Comparison of ENCODE assay signal across 8 cellular contexts in the genomic region with DNA sequence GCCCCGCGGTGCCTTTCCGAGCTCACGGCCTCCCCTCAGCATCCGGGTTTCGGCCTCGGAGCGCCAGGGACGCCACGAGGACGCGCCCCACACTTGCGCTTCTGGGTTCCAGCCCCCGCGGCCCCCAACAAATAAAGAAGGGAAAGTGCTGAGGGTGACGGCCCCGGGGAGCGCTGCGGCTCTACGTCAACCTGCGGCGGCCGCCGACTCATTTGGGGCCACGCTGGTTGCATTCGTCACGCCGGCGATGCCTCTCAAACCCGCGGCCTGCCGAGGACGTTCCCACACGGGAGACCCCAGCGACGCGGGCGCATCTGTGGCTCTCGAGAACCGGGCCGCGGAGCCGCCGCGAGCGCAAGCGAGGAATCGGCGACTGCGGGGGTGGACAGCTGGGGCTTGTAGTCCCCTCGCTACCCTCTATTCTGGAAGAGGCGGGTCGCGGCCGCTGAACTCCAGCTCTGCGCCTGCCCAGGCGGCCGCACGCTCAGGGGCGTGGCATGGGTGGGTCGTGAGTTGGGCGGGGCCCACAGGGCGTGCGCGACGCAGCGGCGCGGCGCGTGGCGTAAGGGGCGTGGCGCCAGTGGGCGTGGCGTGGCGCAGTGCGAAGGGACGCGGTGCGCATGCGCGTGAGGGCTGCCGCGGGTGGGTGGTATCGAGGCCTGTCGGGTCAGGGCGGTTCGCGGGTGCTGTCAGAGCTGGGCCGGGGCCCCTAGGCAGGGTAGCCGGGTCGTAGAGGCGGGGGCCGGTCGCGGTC. TPM values are rescaled to one million over a fixed set of nuclear protein-coding genes. Genes with fewer than 3 reads are reported as not detected.
A peak's percentile ranks its signal among the peaks of the same experiment; 100 is the strongest.
DNase-seq lines count a peak whose midpoint lies in the region; ATAC-seq and TF ChIP-seq lines count a peak whose summit lies in the region.

A gene with protein sequence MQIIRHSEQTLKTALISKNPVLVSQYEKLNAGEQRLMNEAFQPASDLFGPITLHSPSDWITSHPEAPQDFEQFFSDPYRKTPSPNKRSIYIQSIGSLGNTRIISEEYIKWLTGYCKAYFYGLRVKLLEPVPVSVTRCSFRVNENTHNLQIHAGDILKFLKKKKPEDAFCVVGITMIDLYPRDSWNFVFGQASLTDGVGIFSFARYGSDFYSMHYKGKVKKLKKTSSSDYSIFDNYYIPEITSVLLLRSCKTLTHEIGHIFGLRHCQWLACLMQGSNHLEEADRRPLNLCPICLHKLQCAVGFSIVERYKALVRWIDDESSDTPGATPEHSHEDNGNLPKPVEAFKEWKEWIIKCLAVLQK (plus strand): TSS at position 599 of the 754 bp plus-strand sequence. CDS start 2,145 bp downstream, outside the sequence.

- H3K36me3 ChIP-seq in CD8-positive, alpha-beta memory T cell (ENCODE audit: insufficient read depth, low read length): peaks cover 8% of the 10 kb centered on the region
- peaks cover 5% of the 10 kb centered on the region for H3K36me3 ChIP-seq in ectodermal cell (ENCODE audit: control insufficient read depth, insufficient read depth, low read length)
- peaks cover 20% of the 10 kb centered on the region for H3K36me3 ChIP-seq in lower lobe of right lung

- DNase-seq in CD8-positive, alpha-beta memory T cell: peak; percentile 95 to 99 (median 98)
- DNase-seq in GM20000 (ENCODE audit: low spot score) (peak; percentile 94), HS-5 (ENCODE audit: low read depth) (peak; percentile 69), NK-92 (lab: John Stamatoyannopoulos, UW; ENCODE audit: unreplicated experiment) (peak; percentile 77), lower lobe of right lung (peak; percentile 96)
- peak; percentile 82 to 98 for DNase-seq in activated CD8-positive, alpha-beta memory T cell treated with anti-CD3 and anti-CD28 coated beads for 1 hour (ENCODE audit: extremely low read depth in 1 of 2, low read depth in 1 of 2)
- peak; percentile 93 to 97 (median 97) for DNase-seq in stimulated activated CD4-positive, alpha-beta T cell treated with anti-CD3 and anti-CD28 coated beads, TNF-alpha, amount 100 ng/mL, for 24 hours (ENCODE audit: low read depth in 3 of 3)

- H3K4me1 Mint-ChIP-seq in CD8-positive, alpha-beta memory T cell: peaks cover 35 to 63% (median 53%) of the 10 kb centered on the region in 3 donors

- peak within 1 kb of the TSS; percentile 96 for H3K27ac ChIP-seq in CD8-positive, alpha-beta memory T cell (ENCODE audit: low read depth, low read length)
- peak within 1 kb of the TSS; percentile 67 for H3K27ac ChIP-seq in ectodermal cell (ENCODE audit: insufficient read depth, low read depth, low read length, poor library complexity, severe bottlenecking)
- H3K27ac ChIP-seq in lower lobe of right lung: peak within 1 kb of the TSS; percentile 99

- no peaks in the 10 kb centered on the region for H3K27me3 ChIP-seq in CD8-positive, alpha-beta memory T cell (ENCODE audit: insufficient read depth, low read length, poor library complexity, severe bottlenecking)
- H3K27me3 ChIP-seq in ectodermal cell (ENCODE audit: control insufficient read depth, insufficient read depth, low read length, poor library complexity, severe bottlenecking) (no peaks in the 10 kb centered on the region), lower lobe of right lung (ENCODE audit: low read depth) (no peaks in the 10 kb centered on the region)

- CTCF ChIA-PET in CD8-positive, alpha-beta memory T cell (lab: Charles Lee): interaction anchor here (0.6 to 4.3 kb wide), 11 partner anchors 10 to 216 kb away, joined by 3 to 34 read pairs (median 4); no protein-coding TSS in a partner anchor

- no peak for TF ChIP-seq CTCF in GM20000 (IDR thresholded peaks at IDR 0.05; ENCODE audit: extremely low read depth, missing control alignments)
- no peak for TF ChIP-seq CTCF in lower lobe of right lung (IDR thresholded peaks at IDR 0.05)

- H3K4me1 ChIP-seq in CD8-positive, alpha-beta memory T cell (ENCODE audit: insufficient read depth, low read length): peaks cover 34% of the 10 kb centered on the region
- peaks cover 7% of the 10 kb centered on the region for H3K4me1 ChIP-seq in ectodermal cell (ENCODE audit: control insufficient read depth, insufficient read depth, low read length)
- peaks cover 21% of the 10 kb centered on the region for H3K4me1 ChIP-seq in lower lobe of right lung

- POLR2A ChIA-PET in CD8-positive, alpha-beta memory T cell (lab: Charles Lee): interaction anchor here (0.6 to 3.9 kb wide), 24 partner anchors 9 to 279 kb away, joined by 3 to 53 read pairs (median 6); partner anchors contain the start of genes ARSG, SLC16A6 and WIPI1

- H3K4me3 Mint-ChIP-seq in CD8-positive, alpha-beta memory T cell: peak within 1 kb of the TSS; percentile 87 to 98 (median 96)

- no peaks in the 10 kb centered on the region for H3K9me3 ChIP-seq in CD8-positive, alpha-beta memory T cell (ENCODE audit: low read length)
- H3K9me3 ChIP-seq in ectodermal cell (ENCODE audit: control insufficient read depth, low read length) (no peaks in the 10 kb centered on the region), lower lobe of right lung (no peaks in the 10 kb centered on the region)

- ATAC-seq in lower lobe of right lung: peak; percentile 99 to 100

- peak within 1 kb of the TSS; percentile 97 for H3K4me3 ChIP-seq in CD8-positive, alpha-beta memory T cell (ENCODE audit: low read length)
- H3K4me3 ChIP-seq in ectodermal cell (ENCODE audit: insufficient read depth, low read depth, low read length) (peak within 1 kb of the TSS; percentile 52), lower lobe of right lung (peak within 1 kb of the TSS; percentile 91)

- H3K9me3 Mint-ChIP-seq in CD8-positive, alpha-beta memory T cell: no peaks in the 10 kb centered on the region

- peaks cover 0 to 37% (median 5%) of the 10 kb centered on the region in 3 donors for H3K36me3 Mint-ChIP-seq in CD8-positive, alpha-beta memory T cell

- intact Hi-C loops in lower lobe of right lung (cut with DNase I): no loop called here

- WGBS in ectodermal cell, 2 experiments: 1% methylated on average over 97 of the region's 97 CpGs

- peak within 1 kb of the TSS; percentile 96 to 100 (median 98) for H3K27ac Mint-ChIP-seq in CD8-positive, alpha-beta memory T cell

- peaks cover 0 to 8% of the 10 kb centered on the region in 2 donors for H3K27me3 Mint-ChIP-seq in CD8-positive, alpha-beta memory T cell

RNA-seq across cellular contexts. Expression of the gene that starts here (rescaled TPM):
- total RNA-seq in CD8-positive, alpha-beta memory T cell: 100 to 1,000 TPM; 113 to 118 TPM
- 141 TPM for polyA plus RNA-seq in CD8-positive, alpha-beta memory T cell
- polyA plus RNA-seq in ectodermal cell (2013, experiment 1 of 4): 113 TPM
- 104 TPM for polyA plus RNA-seq in ectodermal cell (2013, experiment 2 of 4)
- polyA plus RNA-seq in ectodermal cell (2013, experiment 3 of 4): 90.3 TPM
- polyA plus RNA-seq in ectodermal cell (2013, experiment 4 of 4): 101 TPM
- total RNA-seq in lower lobe of right lung: 55.9 TPM

Comparison
In these comparisons a context has a peak if more than half of its experiments do, and no peak if none do; other contexts are left out.
1. Peak in every context shown above with its lines: DNase-seq, ATAC-seq, H3K4me3 ChIP-seq and H3K27ac ChIP-seq.